In the genomic region with DNA sequence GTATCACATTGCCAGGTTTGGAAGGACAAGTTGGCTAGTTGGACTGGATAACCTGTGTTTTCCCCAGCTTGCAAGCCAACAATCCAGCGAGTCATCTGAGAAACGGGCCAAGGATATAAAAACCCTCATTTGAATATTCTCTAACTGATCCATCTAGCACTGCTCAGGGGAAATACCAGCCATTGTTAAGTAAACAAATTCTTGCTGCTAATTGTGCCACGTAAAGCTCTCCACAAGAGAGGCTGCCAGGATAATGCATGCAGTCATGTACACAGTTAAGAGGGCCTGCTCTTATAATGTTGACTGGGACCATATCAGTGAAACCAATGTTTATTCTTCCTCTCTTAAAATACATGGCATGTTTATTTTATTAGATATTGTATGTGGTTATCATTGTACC, we compare ENCODE assay signal across 19 cellular contexts.
DNase-seq lines count a peak whose midpoint lies in the region; ATAC-seq and TF ChIP-seq lines count a peak whose summit lies in the region.
"Had no signal": no experiment of that assay in that cellular context is flagged by ENCODE, and none has a peak within 500 bp of the region (broad histone marks: within the 10 kb centered on the region; RNA-seq: fewer than 3 reads in every experiment).

No MANE protein-coding gene starts in this region.

- ATAC-seq in HG03045 (IDR thresholded peaks at IDR 0.05; ENCODE audit: unreplicated experiment), result no peak
- ATAC-seq in GM19035 (IDR thresholded peaks at IDR 0.05; ENCODE audit: unreplicated experiment), result no peak
- ATAC-seq: gastroesophageal sphincter; natural killer cell treated with Interleukin-12 subunit alpha and Interleukin-12 subunit beta and Interleukin-15 and Interleukin-18, amount 100 ng/mL, for 72 hours; psoas muscle; stimulated activated memory B cell treated with anti-CD40 and anti-IgM and Interleukin-4, amounts not matched to agents 10 μg/mL and 1 μg/mL and 100 μg/mL, for 72 hours had no signal

- H3K27me3 ChIP-seq in endocrine pancreas (ENCODE audit: control insufficient read depth, insufficient read depth, low read length) (no peaks in the 10 kb centered on the region), smooth muscle cell (ENCODE audit: low read depth) (no peaks in the 10 kb centered on the region)
- H3K27me3 ChIP-seq: gastroesophageal sphincter, tibial artery had no signal

- no peaks in the 10 kb centered on the region for H3K36me3 ChIP-seq in endocrine pancreas (ENCODE audit: control insufficient read depth, insufficient read depth, low read length)
- no peaks in the 10 kb centered on the region for H3K36me3 ChIP-seq in smooth muscle cell (ENCODE audit: low read depth)
- H3K36me3 ChIP-seq: gastroesophageal sphincter, tibial artery had no signal

- no peak overlapping the region for H3K27ac ChIP-seq in smooth muscle cell (ENCODE audit: low read depth)
- H3K27ac ChIP-seq: epithelial cell of prostate, gastroesophageal sphincter, psoas muscle, tibial artery had no signal

- 22% methylated on average over 3 of the region's 3 CpGs for WGBS in smooth muscle cell (ENCODE audit: low lambda C conversion rate)

- no peaks in the 10 kb centered on the region for H3F3A ChIP-seq in smooth muscle cell (ENCODE audit: low read depth)

- no peaks in the 10 kb centered on the region for H3K79me2 ChIP-seq in smooth muscle cell (ENCODE audit: low read depth)

- H3K9ac ChIP-seq in endocrine pancreas (ENCODE audit: control insufficient read depth, insufficient read depth, low read length) (no peak overlapping the region), smooth muscle cell (ENCODE audit: low read depth) (no peak overlapping the region)

- H4K20me1 ChIP-seq in smooth muscle cell (ENCODE audit: low read depth), result no peaks in the 10 kb centered on the region

- peak overlapping the region; percentile 30 for H3K4me2 ChIP-seq in smooth muscle cell

- no peaks in the 10 kb centered on the region for H3K9me3 ChIP-seq in endocrine pancreas (ENCODE audit: control insufficient read depth, low read length)
- no peaks in the 10 kb centered on the region for H3K9me3 ChIP-seq in smooth muscle cell (replicated peaks; ENCODE audit: low read depth)
- H3K9me3 ChIP-seq: tibial artery had no signal

- peak overlapping the region; percentile 16 for H3K4me3 ChIP-seq in endocrine pancreas (ENCODE audit: control insufficient read depth, insufficient read depth, low read length)
- H3K4me3 ChIP-seq in smooth muscle cell, result no peak overlapping the region
- H3K4me3 ChIP-seq: gastroesophageal sphincter, psoas muscle, tibial artery had no signal

- H3K4me1 ChIP-seq in endocrine pancreas (ENCODE audit: control insufficient read depth, insufficient read depth, low read length) (peaks cover 10% of the 10 kb centered on the region), smooth muscle cell (ENCODE audit: low read depth) (no peaks in the 10 kb centered on the region)
- H3K4me1 ChIP-seq: gastroesophageal sphincter, psoas muscle, tibial artery had no signal

- H2AFZ ChIP-seq in smooth muscle cell (ENCODE audit: low read depth), result no peak overlapping the region

- TF ChIP-seq CTCF in smooth muscle cell (IDR thresholded peaks at IDR 0.05; ENCODE audit: borderline replicate concordance, insufficient read depth, poor library complexity, severe bottlenecking), result no peak

- DNase-seq in NCI-H1092 (lab: John Stamatoyannopoulos, UW) (peak; percentile 84), NCI-H345 (lab: John Stamatoyannopoulos, UW) (peak; percentile 80), smooth muscle cell (lab: John Stamatoyannopoulos, UW; ENCODE audit: unreplicated experiment) (no peak), GDM1 (lab: John Stamatoyannopoulos, UW) (no peak)
- DNase-seq: activated CD8-positive, alpha-beta memory T cell treated with anti-CD3 and anti-CD28 coated beads for 24 hours; activated naive CD8-positive, alpha-beta T cell treated with anti-CD3 and anti-CD28 coated beads, Interleukin-2, amount 10 ng/mL, durations not matched to agents 7 days and 5 days; DND-41; Karpas-422; NCI-H187; NK-92 treated with Interleukin-12 subunit alpha and Interleukin-12 subunit beta, amount 100 ng/mL, for 24 hours; psoas muscle; tibial artery had no signal

Comparison
In these comparisons a context has a peak if more than half of its experiments do, and no peak if none do; other contexts are left out.
1. DNase-seq: peak in NCI-H1092 (single experiment) and NCI-H345 (single experiment); none in smooth muscle cell (single experiment) and GDM1 (single experiment).